ENCODE assay signal across 8 cellular contexts in genomic region chr3:48428863-48429415, GRCh38. TPM values are rescaled to one million over a fixed set of nuclear protein-coding genes. Genes with fewer than 3 reads are reported as not detected.
DNase-seq lines count a peak whose midpoint lies in the region; ATAC-seq and TF ChIP-seq lines count a peak whose summit lies in the region.

No MANE protein-coding gene starts in this region.

- H3K27me3 ChIP-seq in right cardiac atrium (ENCODE audit: control insufficient read depth, insufficient read depth): no peaks in the 10 kb centered on the region

- TF ChIP-seq CTCF in progenitor cell of endocrine pancreas (IDR thresholded peaks at IDR 0.05; ENCODE audit: unreplicated experiment): no peak

- ATAC-seq in HG03354 (IDR thresholded peaks at IDR 0.05; ENCODE audit: poor library complexity, severe bottlenecking, unreplicated experiment): peak; percentile 50
- peak; percentile 10 to 14 for ATAC-seq in right cardiac atrium
- ATAC-seq in HG03135 (IDR thresholded peaks at IDR 0.05; ENCODE audit: unreplicated experiment): no peak

- no peaks in the 10 kb centered on the region for H3K27me3 Mint-ChIP-seq in progenitor cell of endocrine pancreas

- H3K36me3 Mint-ChIP-seq in progenitor cell of endocrine pancreas (ENCODE audit: insufficient read depth): peaks cover 10% of the 10 kb centered on the region

- intact Hi-C loops in right cardiac atrium (cut with DNase I): no loop called here

- peak overlapping the region; percentile 97 for H3K27ac Mint-ChIP-seq in progenitor cell of endocrine pancreas

- H3K9me3 ChIP-seq in ES-I3 (ENCODE audit: control insufficient read depth, insufficient read depth, low read length) (no peaks in the 10 kb centered on the region), right cardiac atrium (ENCODE audit: control insufficient read depth, low read length) (no peaks in the 10 kb centered on the region)

- peak overlapping the region; percentile 90 for H3K4me3 ChIP-seq in right cardiac atrium (ENCODE audit: low read length)

- peaks cover 27% of the 10 kb centered on the region for H3K4me1 ChIP-seq in ES-I3 (ENCODE audit: insufficient read depth, low read length)
- peaks cover 15% of the 10 kb centered on the region for H3K4me1 ChIP-seq in right cardiac atrium (ENCODE audit: control insufficient read depth, insufficient read depth, low read length)

- H3K27ac ChIP-seq in right cardiac atrium (ENCODE audit: low read length): peak overlapping the region; percentile 86

- peaks cover 11% of the 10 kb centered on the region for H3K36me3 ChIP-seq in ES-I3 (ENCODE audit: insufficient read depth, low read length)

- peak overlapping the region; percentile 88 for H3K4me3 Mint-ChIP-seq in progenitor cell of endocrine pancreas (ENCODE audit: low read depth)

- DNase-seq in activated naive CD4-positive, alpha-beta T cell treated with anti-CD3 and anti-CD28 coated beads, Interleukin-2, amount 50 U/mL, for 16 hours: peak; percentile 19
- DNase-seq in right cardiac atrium (peak; percentile 46 to 84 (median 81)), progenitor cell of endocrine pancreas (ENCODE audit: low spot score, unreplicated experiment) (peak; percentile 61), NCI-H1436 (lab: John Stamatoyannopoulos, UW) (no peak)
- no peak for DNase-seq in central memory CD4-positive, alpha-beta T cell

- H3K9ac ChIP-seq in ES-I3 (ENCODE audit: low read depth, low read length): peak overlapping the region; percentile 86

- WGBS in right cardiac atrium: 0% methylated on average over 65 of the region's 65 CpGs

- H3K4me1 Mint-ChIP-seq in progenitor cell of endocrine pancreas (ENCODE audit: low read depth): peaks cover 58% of the 10 kb centered on the region

- no peaks in the 10 kb centered on the region for H3K9me3 Mint-ChIP-seq in progenitor cell of endocrine pancreas (ENCODE audit: low read depth)

RNA-seq across cellular contexts. Expression of gene PLXNB1, which starts 0.9 kb away (rescaled TPM):
- total RNA-seq in right cardiac atrium (10 to 100 TPM; 49.4 to 84.5 (median 55.0) TPM), progenitor cell of endocrine pancreas (535 and 543 TPM in 2 replicates)
- polyA plus RNA-seq in right cardiac atrium: 52.7 TPM

RNA-seq across cellular contexts. Expression of gene CCDC51, which starts 11.0 kb away (rescaled TPM):
- 10 to 100 TPM in 3 of 4 donors, 1 to 10 TPM in 1; 8.7 to 11.5 (median 11.1) TPM for total RNA-seq in right cardiac atrium
- 11.2 TPM for polyA plus RNA-seq in right cardiac atrium
- 11.4 and 13.2 TPM in 2 replicates for total RNA-seq in progenitor cell of endocrine pancreas

RNA-seq across cellular contexts. Expression of gene TMA7, which starts 11.1 kb away (rescaled TPM):
- total RNA-seq in right cardiac atrium (100 to 1,000 TPM; 187 to 270 (median 216) TPM), progenitor cell of endocrine pancreas (236 and 253 TPM in 2 replicates)
- 526 TPM for polyA plus RNA-seq in right cardiac atrium

RNA-seq across cellular contexts. Expression of gene ATRIP, which starts 17.6 kb away (rescaled TPM):
- total RNA-seq in right cardiac atrium (1 to 10 TPM; 4.0 to 5.2 (median 4.3) TPM), progenitor cell of endocrine pancreas (13.8 and 15.2 TPM in 2 replicates)
- 3.5 TPM for polyA plus RNA-seq in right cardiac atrium

RNA-seq across cellular contexts. Expression of gene FBXW12, which starts 56.9 kb away (rescaled TPM):
- not detected for total RNA-seq in right cardiac atrium
- polyA plus RNA-seq in right cardiac atrium: not detected
- total RNA-seq in progenitor cell of endocrine pancreas: 0.20 and 0.38 TPM in 2 replicates

Comparison
In these comparisons a context has a peak if more than half of its experiments do, and no peak if none do; other contexts are left out.
1. DNase-seq: peak in activated naive CD4-positive, alpha-beta T cell treated with anti-CD3 and anti-CD28 coated beads, Interleukin-2, amount 50 U/mL, for 16 hours (single experiment), right cardiac atrium (3 of 3) and progenitor cell of endocrine pancreas (single experiment); none in central memory CD4-positive, alpha-beta T cell (single experiment) and NCI-H1436 (single experiment).